Comparison of ENCODE assay signal across 21 cellular contexts in genomic region chr3:33006571-33007286, GRCh38. TPM values are rescaled to one million over a fixed set of nuclear protein-coding genes. Genes with fewer than 3 reads are reported as not detected.
DNase-seq lines count a peak whose midpoint lies in the region; ATAC-seq and TF ChIP-seq lines count a peak whose summit lies in the region.
"Had no signal": no experiment of that assay in that cellular context is flagged by ENCODE, and none has a peak within 500 bp of the region (broad histone marks: within the 10 kb centered on the region; RNA-seq: fewer than 3 reads in every experiment).

No MANE protein-coding gene starts in this region.

- peaks cover 40% of the 10 kb centered on the region for H3K36me3 Mint-ChIP-seq in activated CD8-positive, alpha-beta T cell treated with anti-CD3 and anti-CD28 coated beads for 36 hours (ENCODE audit: low read depth)
- H3K36me3 Mint-ChIP-seq in activated CD8-positive, alpha-beta T cell treated with anti-CD3 and anti-CD28 coated beads, Interleukin-2, amount 10 ng/mL, durations not matched to agents 7 days and 5 days (ENCODE audit: low read depth) = peaks cover 46% of the 10 kb centered on the region
- peaks cover 71% of the 10 kb centered on the region for H3K36me3 Mint-ChIP-seq in activated T-helper 2 cell treated with anti-CD3 and anti-CD28 coated beads, Interferon-gamma antibody, Interleukin-2, Interleukin-4, amounts not matched to agents 10 μg/mL and 5 μg/mL and 100 μg/mL, durations not matched to agents 14 hours and 24 hours and 36 hours (ENCODE audit: low read depth)
- peaks cover 48% of the 10 kb centered on the region for H3K36me3 Mint-ChIP-seq in CD8-positive, alpha-beta T cell

- H2BK15ac ChIP-seq in mesendoderm (replicated peaks; ENCODE audit: low read depth) = no peak overlapping the region

- no peak overlapping the region for H4K8ac ChIP-seq in mesendoderm (ENCODE audit: low read depth, low read length)

- no peak overlapping the region for H4K5ac ChIP-seq in mesendoderm (ENCODE audit: low read length)

- H3K9me3 Mint-ChIP-seq in activated CD8-positive, alpha-beta T cell treated with anti-CD3 and anti-CD28 coated beads for 36 hours = peaks cover 1% of the 10 kb centered on the region
- H3K9me3 Mint-ChIP-seq in activated CD8-positive, alpha-beta T cell treated with anti-CD3 and anti-CD28 coated beads, Interleukin-2, amount 10 ng/mL, durations not matched to agents 7 days and 5 days (ENCODE audit: insufficient read depth) = no peaks in the 10 kb centered on the region
- H3K9me3 Mint-ChIP-seq in activated T-helper 2 cell treated with anti-CD3 and anti-CD28 coated beads, Interferon-gamma antibody, Interleukin-2, Interleukin-4, amounts not matched to agents 10 μg/mL and 5 μg/mL and 100 μg/mL, durations not matched to agents 14 hours and 24 hours and 36 hours = peaks cover 11% of the 10 kb centered on the region
- H3K9me3 Mint-ChIP-seq in CD8-positive, alpha-beta T cell = no peaks in the 10 kb centered on the region
- H3K9me3 Mint-ChIP-seq: dendritic cell treated with granulocyte-macrophage colony-stimulating factor and Interleukin-4, amounts not matched to agents 40 ng/mL and 50 ng/mL, for 4 days had no signal

- no peaks in the 10 kb centered on the region for H3K79me1 ChIP-seq in mesendoderm (ENCODE audit: low read length)

- intact Hi-C loops in activated CD8-positive, alpha-beta T cell treated with anti-CD3 and anti-CD28 coated beads for 36 hours (cut with micrococcal nuclease) = loop anchor here (2.0 kb wide), 2 partner anchors 14 to 16 kb away; no protein-coding TSS in a partner anchor
- intact Hi-C loops in activated T-helper 2 cell treated with anti-CD3 and anti-CD28 coated beads, Interferon-gamma antibody, Interleukin-2, Interleukin-4, amounts not matched to agents 10 μg/mL and 5 μg/mL and 100 μg/mL, durations not matched to agents 14 hours and 24 hours and 36 hours (cut with micrococcal nuclease) = loop anchor here (1.0 to 2.0 kb wide), 4 partner anchors 13 to 56 kb away; partner anchors contain the start of gene CCR4
- intact Hi-C loops in CD8-positive, alpha-beta T cell (cut with DNase I, micrococcal nuclease) = no loop called here

- H3K27ac ChIP-seq in mesendoderm (ENCODE audit: low read depth, low read length) = no peak overlapping the region
- H3K27ac ChIP-seq in CD8-positive, alpha-beta T cell (ENCODE audit: low read depth, low read length) = no peak overlapping the region
- H3K27ac ChIP-seq: lower lobe of right lung, SJCRH30, vagina had no signal

- H3K4me1 Mint-ChIP-seq in activated CD8-positive, alpha-beta T cell treated with anti-CD3 and anti-CD28 coated beads for 36 hours (ENCODE audit: low read depth) = peaks cover 39% of the 10 kb centered on the region
- H3K4me1 Mint-ChIP-seq in activated CD8-positive, alpha-beta T cell treated with anti-CD3 and anti-CD28 coated beads, Interleukin-2, amount 10 ng/mL, durations not matched to agents 7 days and 5 days (ENCODE audit: low read depth) = peaks cover 28% of the 10 kb centered on the region
- H3K4me1 Mint-ChIP-seq in activated T-helper 2 cell treated with anti-CD3 and anti-CD28 coated beads, Interferon-gamma antibody, Interleukin-2, Interleukin-4, amounts not matched to agents 10 μg/mL and 5 μg/mL and 100 μg/mL, durations not matched to agents 14 hours and 24 hours and 36 hours (ENCODE audit: low read depth) = peaks cover 53% of the 10 kb centered on the region
- H3K4me1 Mint-ChIP-seq in CD8-positive, alpha-beta T cell (ENCODE audit: low read depth) = peaks cover 30% of the 10 kb centered on the region

- H3K9me3 ChIP-seq in CD8-positive, alpha-beta T cell (ENCODE audit: low read length) = no peaks in the 10 kb centered on the region
- H3K9me3 ChIP-seq: lower lobe of right lung, SJCRH30, vagina had no signal

- no peaks in the 10 kb centered on the region for H3K36me3 ChIP-seq in mesendoderm (ENCODE audit: control insufficient read depth, insufficient read depth, low read length)
- H3K36me3 ChIP-seq in CD8-positive, alpha-beta T cell (ENCODE audit: insufficient read depth, low read length) = no peaks in the 10 kb centered on the region
- H3K36me3 ChIP-seq: SJCRH30 had no signal

- CTCF ChIA-PET in activated CD8-positive, alpha-beta T cell treated with anti-CD3 and anti-CD28 coated beads for 36 hours (lab: Charles Lee) = interaction anchor here (1.8 kb wide), 1 partner anchor 59 kb away, joined by 6 read pairs; no protein-coding TSS in a partner anchor
- CTCF ChIA-PET in activated CD8-positive, alpha-beta T cell treated with anti-CD3 and anti-CD28 coated beads, Interleukin-2, amount 10 ng/mL, durations not matched to agents 7 days and 5 days (lab: Charles Lee) = interaction anchor here (1.2 kb wide), 1 partner anchor 58 kb away, joined by 3 read pairs; no protein-coding TSS in a partner anchor
- CTCF ChIA-PET in CD8-positive, alpha-beta T cell (lab: Charles Lee) = interaction anchor here (1.8 kb wide), 1 partner anchor 67 kb away, joined by 5 read pairs; no protein-coding TSS in a partner anchor

- peak; percentile 57 for DNase-seq in activated CD8-positive, alpha-beta T cell treated with anti-CD3 and anti-CD28 coated beads for 36 hours
- no peak for DNase-seq in activated CD8-positive, alpha-beta T cell treated with anti-CD3 and anti-CD28 coated beads, Interleukin-2, amount 10 ng/mL, durations not matched to agents 7 days and 5 days
- no peak for DNase-seq in activated T-helper 2 cell treated with anti-CD3 and anti-CD28 coated beads, Interferon-gamma antibody, Interleukin-2, Interleukin-4, amounts not matched to agents 10 μg/mL and 5 μg/mL and 100 μg/mL, durations not matched to agents 14 hours and 24 hours and 36 hours (ENCODE audit: low spot score)
- no peak for DNase-seq in mesendoderm
- no peak for DNase-seq in CD8-positive, alpha-beta T cell
- DNase-seq: ACHN; activated naive CD4-positive, alpha-beta T cell treated with anti-CD3 and anti-CD28 coated beads, Interleukin-2, amount 50 U/mL, for 16 hours; lower lobe of right lung; naive B cell; NCI-H1417 treated with DMSO at 0.1 percent for 48 hours; posterior cingulate gyrus; SJCRH30; T1000 had no signal

- H3K56ac ChIP-seq in mesendoderm (ENCODE audit: low read length) = peak overlapping the region; percentile 36

- H3K4me3 ChIP-seq in mesendoderm (ENCODE audit: low read length) = no peak overlapping the region
- H3K4me3 ChIP-seq in CD8-positive, alpha-beta T cell (ENCODE audit: low read depth, low read length) = no peak overlapping the region
- H3K4me3 ChIP-seq: lower lobe of right lung, SJCRH30, skin epidermis, vagina had no signal

- no peak overlapping the region for H2BK120ac ChIP-seq in mesendoderm (ENCODE audit: low read depth, low read length)

- H3K9ac ChIP-seq in mesendoderm (ENCODE audit: low read length) = no peak overlapping the region

- H3K23ac ChIP-seq in mesendoderm (ENCODE audit: low read length) = no peak overlapping the region

- no peak overlapping the region for H2BK5ac ChIP-seq in mesendoderm (ENCODE audit: low read length)

- H2AK5ac ChIP-seq in mesendoderm (ENCODE audit: low read length) = peak overlapping the region; percentile 14

- POLR2A ChIA-PET in activated CD8-positive, alpha-beta T cell treated with anti-CD3 and anti-CD28 coated beads for 36 hours (lab: Charles Lee) = interaction anchor here (1.8 kb wide), 1 partner anchor 33 kb away, joined by 3 read pairs; no protein-coding TSS in a partner anchor
- POLR2A ChIA-PET in activated CD8-positive, alpha-beta T cell treated with anti-CD3 and anti-CD28 coated beads, Interleukin-2, amount 10 ng/mL, durations not matched to agents 7 days and 5 days (lab: Charles Lee) = no interaction called here
- POLR2A ChIA-PET in CD8-positive, alpha-beta T cell (lab: Charles Lee) = no interaction called here

- no peak for TF ChIP-seq CTCF in activated CD8-positive, alpha-beta T cell treated with anti-CD3 and anti-CD28 coated beads for 36 hours (IDR thresholded peaks at IDR 0.05)
- no peak for TF ChIP-seq CTCF in CD8-positive, alpha-beta T cell (IDR thresholded peaks at IDR 0.05)

- no peaks in the 10 kb centered on the region for H3K79me2 ChIP-seq in mesendoderm (ENCODE audit: control insufficient read depth, insufficient read depth, low read length)

- no peak overlapping the region for H3K4me2 ChIP-seq in mesendoderm (ENCODE audit: low read length)

- H3K4me1 ChIP-seq in mesendoderm (ENCODE audit: control insufficient read depth, low read depth, low read length) = peaks cover 8% of the 10 kb centered on the region
- H3K4me1 ChIP-seq in CD8-positive, alpha-beta T cell (ENCODE audit: insufficient read depth, low read length) = peaks cover 7% of the 10 kb centered on the region
- H3K4me1 ChIP-seq: SJCRH30, vagina had no signal

- no peaks in the 10 kb centered on the region for H3K27me3 Mint-ChIP-seq in activated CD8-positive, alpha-beta T cell treated with anti-CD3 and anti-CD28 coated beads for 36 hours
- no peaks in the 10 kb centered on the region for H3K27me3 Mint-ChIP-seq in activated CD8-positive, alpha-beta T cell treated with anti-CD3 and anti-CD28 coated beads, Interleukin-2, amount 10 ng/mL, durations not matched to agents 7 days and 5 days (ENCODE audit: low read depth)
- H3K27me3 Mint-ChIP-seq in activated T-helper 2 cell treated with anti-CD3 and anti-CD28 coated beads, Interferon-gamma antibody, Interleukin-2, Interleukin-4, amounts not matched to agents 10 μg/mL and 5 μg/mL and 100 μg/mL, durations not matched to agents 14 hours and 24 hours and 36 hours (ENCODE audit: low read depth) = no peaks in the 10 kb centered on the region
- H3K27me3 Mint-ChIP-seq in CD8-positive, alpha-beta T cell (ENCODE audit: low read depth) = no peaks in the 10 kb centered on the region
- H3K27me3 Mint-ChIP-seq: dendritic cell treated with granulocyte-macrophage colony-stimulating factor and Interleukin-4, amounts not matched to agents 40 ng/mL and 50 ng/mL, for 4 days; naive B cell had no signal

- H3K18ac ChIP-seq in mesendoderm (ENCODE audit: low read length) = no peak overlapping the region

- no peak overlapping the region for H3K4ac ChIP-seq in mesendoderm (ENCODE audit: low read depth, low read length)

- H3K4me3 Mint-ChIP-seq in activated CD8-positive, alpha-beta T cell treated with anti-CD3 and anti-CD28 coated beads for 36 hours = no peak overlapping the region
- H3K4me3 Mint-ChIP-seq in activated CD8-positive, alpha-beta T cell treated with anti-CD3 and anti-CD28 coated beads, Interleukin-2, amount 10 ng/mL, durations not matched to agents 7 days and 5 days = no peak overlapping the region
- H3K4me3 Mint-ChIP-seq in activated T-helper 2 cell treated with anti-CD3 and anti-CD28 coated beads, Interferon-gamma antibody, Interleukin-2, Interleukin-4, amounts not matched to agents 10 μg/mL and 5 μg/mL and 100 μg/mL, durations not matched to agents 14 hours and 24 hours and 36 hours (ENCODE audit: low read depth) = no peak overlapping the region
- no peak overlapping the region for H3K4me3 Mint-ChIP-seq in CD8-positive, alpha-beta T cell
- H3K4me3 Mint-ChIP-seq: CD14-positive monocyte; dendritic cell treated with granulocyte-macrophage colony-stimulating factor and Interleukin-4, amounts not matched to agents 40 ng/mL and 50 ng/mL, for 4 days; naive B cell had no signal

- ATAC-seq in activated CD8-positive, alpha-beta T cell treated with anti-CD3 and anti-CD28 coated beads for 36 hours = peak; percentile 81
- ATAC-seq in activated CD8-positive, alpha-beta T cell treated with anti-CD3 and anti-CD28 coated beads, Interleukin-2, amount 10 ng/mL, durations not matched to agents 7 days and 5 days = no peak
- peak; percentile 78 for ATAC-seq in GM19023 (IDR thresholded peaks at IDR 0.05; ENCODE audit: unreplicated experiment)
- ATAC-seq in GM18867 (IDR thresholded peaks at IDR 0.05; ENCODE audit: unreplicated experiment) = no peak
- ATAC-seq in HG03469 (IDR thresholded peaks at IDR 0.05; ENCODE audit: unreplicated experiment) = no peak
- no peak for ATAC-seq in CD8-positive, alpha-beta T cell

- no peaks in the 10 kb centered on the region for H3K27me3 ChIP-seq in mesendoderm (ENCODE audit: insufficient read depth, low read length, poor library complexity)
- H3K27me3 ChIP-seq in CD8-positive, alpha-beta T cell (ENCODE audit: insufficient read depth, low read length) = no peaks in the 10 kb centered on the region
- H3K27me3 ChIP-seq: SJCRH30, vagina had no signal

- no CpG with 5 or more reads among the region's 5 CpGs for WGBS in mesendoderm (ENCODE audit: extremely low coverage, insufficient coverage, low lambda C conversion rate)

- H3K27ac Mint-ChIP-seq in activated CD8-positive, alpha-beta T cell treated with anti-CD3 and anti-CD28 coated beads for 36 hours = peak overlapping the region; percentile 43
- H3K27ac Mint-ChIP-seq in activated CD8-positive, alpha-beta T cell treated with anti-CD3 and anti-CD28 coated beads, Interleukin-2, amount 10 ng/mL, durations not matched to agents 7 days and 5 days = no peak overlapping the region
- H3K27ac Mint-ChIP-seq in activated T-helper 2 cell treated with anti-CD3 and anti-CD28 coated beads, Interferon-gamma antibody, Interleukin-2, Interleukin-4, amounts not matched to agents 10 μg/mL and 5 μg/mL and 100 μg/mL, durations not matched to agents 14 hours and 24 hours and 36 hours = peak overlapping the region; percentile 84
- no peak overlapping the region for H3K27ac Mint-ChIP-seq in CD8-positive, alpha-beta T cell
- H3K27ac Mint-ChIP-seq: CD14-positive monocyte; dendritic cell treated with granulocyte-macrophage colony-stimulating factor and Interleukin-4, amounts not matched to agents 40 ng/mL and 50 ng/mL, for 4 days had no signal

RNA-seq across cellular contexts. Expression of gene CCR4, which starts 55.3 kb away (rescaled TPM):
- 10 to 100 TPM; 17.4 to 18.8 TPM for total RNA-seq in activated CD8-positive, alpha-beta T cell treated with anti-CD3 and anti-CD28 coated beads for 36 hours
- total RNA-seq in activated CD8-positive, alpha-beta T cell treated with anti-CD3 and anti-CD28 coated beads, Interleukin-2, amount 10 ng/mL, durations not matched to agents 7 days and 5 days = 1 to 10 TPM; 2.9 TPM
- 237 and 241 TPM in 2 replicates for total RNA-seq in activated T-helper 2 cell treated with anti-CD3 and anti-CD28 coated beads, Interferon-gamma antibody, Interleukin-2, Interleukin-4, amounts not matched to agents 10 μg/mL and 5 μg/mL and 100 μg/mL, durations not matched to agents 14 hours and 24 hours and 36 hours
- 0.01 TPM for polyA plus RNA-seq in mesendoderm (2013, experiment 1 of 2)
- polyA plus RNA-seq in mesendoderm (2013, experiment 2 of 2) = 0.04 TPM
- 1 to 10 TPM; 7.5 to 8.7 TPM for total RNA-seq in CD8-positive, alpha-beta T cell
- total RNA-seq: HT-29, SJCRH30 had no signal

Comparison
In these comparisons a context has a peak if more than half of its experiments do, and no peak if none do; other contexts are left out.
1. ATAC-seq: peak in activated CD8-positive, alpha-beta T cell treated with anti-CD3 and anti-CD28 coated beads for 36 hours (single experiment) and GM19023 (single experiment); none in activated CD8-positive, alpha-beta T cell treated with anti-CD3 and anti-CD28 coated beads, Interleukin-2, amount 10 ng/mL, durations not matched to agents 7 days and 5 days (single experiment), GM18867 (single experiment), HG03469 (single experiment) and CD8-positive, alpha-beta T cell (single experiment).
2. H3K27ac Mint-ChIP-seq: peak in activated CD8-positive, alpha-beta T cell treated with anti-CD3 and anti-CD28 coated beads for 36 hours (single experiment) and activated T-helper 2 cell treated with anti-CD3 and anti-CD28 coated beads, Interferon-gamma antibody, Interleukin-2, Interleukin-4, amounts not matched to agents 10 μg/mL and 5 μg/mL and 100 μg/mL, durations not matched to agents 14 hours and 24 hours and 36 hours (single experiment); none in activated CD8-positive, alpha-beta T cell treated with anti-CD3 and anti-CD28 coated beads, Interleukin-2, amount 10 ng/mL, durations not matched to agents 7 days and 5 days (single experiment) and CD8-positive, alpha-beta T cell (single experiment).
3. RNA of gene CCR4, which starts 55.3 kb away (total RNA-seq): 237 to 241 TPM in activated T-helper 2 cell treated with anti-CD3 and anti-CD28 coated beads, Interferon-gamma antibody, Interleukin-2, Interleukin-4, amounts not matched to agents 10 μg/mL and 5 μg/mL and 100 μg/mL, durations not matched to agents 14 hours and 24 hours and 36 hours; 17.4 to 18.8 TPM in activated CD8-positive, alpha-beta T cell treated with anti-CD3 and anti-CD28 coated beads for 36 hours, 7.5 to 8.7 TPM in CD8-positive, alpha-beta T cell and 2.9 TPM in activated CD8-positive, alpha-beta T cell treated with anti-CD3 and anti-CD28 coated beads, Interleukin-2, amount 10 ng/mL, durations not matched to agents 7 days and 5 days; every median in the first group is over 10 times any median in the second.
4. intact Hi-C loops: an anchor here in activated CD8-positive, alpha-beta T cell treated with anti-CD3 and anti-CD28 coated beads for 36 hours (2.0 kb wide) and activated T-helper 2 cell treated with anti-CD3 and anti-CD28 coated beads, Interferon-gamma antibody, Interleukin-2, Interleukin-4, amounts not matched to agents 10 μg/mL and 5 μg/mL and 100 μg/mL, durations not matched to agents 14 hours and 24 hours and 36 hours (1.0 to 2.0 kb wide); none called in CD8-positive, alpha-beta T cell.